ENCODE assay signal across 2 cellular contexts in genomic region chr3:3110299-3110630, GRCh38.
TF ChIP-seq lines count a peak whose summit lies in the region.

IL5RA (minus strand) TSS chr3:3110374; CDS start chr3:3104984, 5,390 bp downstream.

TF ChIP-seq in SK-N-SH, 30 proteins besides CTCF, POLR2A, EP300 and RAD21 (continued from another document):
- TF ChIP-seq IRF3 (IDR thresholded peaks at IDR 0.05; ENCODE audit: low read depth, low read length) = no peak
- no peak for TF ChIP-seq ZBTB33 (IDR thresholded peaks at IDR 0.05; ENCODE audit: borderline replicate concordance, low read depth)
- no peak for TF ChIP-seq USF1 (IDR thresholded peaks at IDR 0.05; ENCODE audit: borderline replicate concordance, low read depth)
- no peak for TF ChIP-seq FOSL2 (IDR thresholded peaks at IDR 0.05; ENCODE audit: borderline replicate concordance, low read depth)
- no peak for TF ChIP-seq RFX5 (IDR thresholded peaks at IDR 0.05; ENCODE audit: low read length)

TF ChIP-seq in SK-N-SH treated with all-trans-retinoic acid at 6 μM for 48 hours, 23 proteins besides CTCF, POLR2A, EP300 and RAD21 (continued from another document):
- TF ChIP-seq TOX (CRISPR knock-in tag; IDR thresholded peaks at IDR 0.05; ENCODE audit: borderline replicate concordance) (no peak), BACH2 (CRISPR knock-in tag; IDR thresholded peaks at IDR 0.05; ENCODE audit: borderline replicate concordance) (no peak)
